Comparison of ENCODE assay signal across 1 cellular context in genomic region chr19:47406711-47407416, GRCh38.
TF ChIP-seq lines count a peak whose summit lies in the region.

No MANE protein-coding gene starts in this region.

TF ChIP-seq in GM23338, 12 proteins besides CTCF, POLR2A, EP300 and RAD21 (continued from another document):
- peak; percentile 90 for TF ChIP-seq REST (IDR thresholded peaks at IDR 0.05; ENCODE audit: unreplicated experiment)
